9 cellular contexts compared by ENCODE assay signal in genomic region chrX:119755981-119756533, GRCh38. TPM values are rescaled to one million over a fixed set of nuclear protein-coding genes. Genes with fewer than 3 reads are reported as not detected.
A peak's percentile ranks its signal among the peaks of the same experiment; 100 is the strongest.
DNase-seq lines count a peak whose midpoint lies in the region; ATAC-seq and TF ChIP-seq lines count a peak whose summit lies in the region.
"Had no signal": no experiment of that assay in that cellular context is flagged by ENCODE, and none has a peak within 500 bp of the region (broad histone marks: within the 10 kb centered on the region; RNA-seq: fewer than 3 reads in every experiment).

No MANE protein-coding gene starts in this region.

- TF ChIP-seq CTCF in WERI-Rb-1 (IDR thresholded peaks at IDR 0.05; ENCODE audit: low read depth, low read length) (no peak), endothelial cell (IDR thresholded peaks at IDR 0.05; ENCODE audit: unreplicated experiment) (no peak)

- no peak overlapping the region for H3K4me3 ChIP-seq in WERI-Rb-1 (ENCODE audit: low read depth, low read length)

- H3K36me3 ChIP-seq in WERI-Rb-1 = no peaks in the 10 kb centered on the region

- H3K4me3 Mint-ChIP-seq in endothelial cell (ENCODE audit: unreplicated experiment) = no peak overlapping the region

- peaks cover 20% of the 10 kb centered on the region for H3K27me3 ChIP-seq in WERI-Rb-1 (ENCODE audit: insufficient read depth, low read depth, severe bottlenecking)

- no peaks in the 10 kb centered on the region for H3K9me3 ChIP-seq in WERI-Rb-1 (ENCODE audit: severe bottlenecking)

- H3K4me1 Mint-ChIP-seq in endothelial cell (ENCODE audit: unreplicated experiment) = peaks cover 6% of the 10 kb centered on the region

- H3K36me3 Mint-ChIP-seq in endothelial cell (ENCODE audit: low read depth, unreplicated experiment) = no peaks in the 10 kb centered on the region

- H3K27me3 Mint-ChIP-seq in endothelial cell (ENCODE audit: unreplicated experiment) = peaks cover 1% of the 10 kb centered on the region

- H3K27ac ChIP-seq in WERI-Rb-1 = no peak overlapping the region

- no peaks in the 10 kb centered on the region for H3K9me3 Mint-ChIP-seq in endothelial cell (ENCODE audit: unreplicated experiment)

- peak; percentile 67 for ATAC-seq in GM18498 (IDR thresholded peaks at IDR 0.05; ENCODE audit: unreplicated experiment)
- peak; percentile 64 for ATAC-seq in HG02623 (IDR thresholded peaks at IDR 0.05; ENCODE audit: unreplicated experiment)

- H3K27ac Mint-ChIP-seq in endothelial cell (ENCODE audit: unreplicated experiment) = no peak overlapping the region

- DNase-seq in NOMO-1 treated with DMSO at 0.1 percent for 48 hours (lab: John Stamatoyannopoulos, UW; ENCODE audit: unreplicated experiment) (peak; percentile 76), globus pallidus (ENCODE audit: low spot score) (no peak), WERI-Rb-1 (no peak), endothelial cell (ENCODE audit: low spot score) (no peak)
- peak; percentile 43 for DNase-seq in activated naive CD4-positive, alpha-beta T cell treated with anti-CD3 and anti-CD28 coated beads, Interleukin-2, amount 50 U/mL, for 16 hours
- peak; percentile 53 for DNase-seq in stimulated activated CD4-positive, alpha-beta T cell treated with anti-CD3 and anti-CD28 coated beads, Interleukin-1b, Interleukin-23, amount 100 ng/mL, for 48 hours

RNA-seq across cellular contexts. Expression of gene SOWAHD, which starts 2.3 kb away (rescaled TPM):
- total RNA-seq in endothelial cell (ENCODE audit: unreplicated experiment) = not detected
- total RNA-seq: epithelial cell of proximal tubule had no signal

RNA-seq across cellular contexts. Expression of gene RPL39, which starts 35.4 kb away (rescaled TPM):
- total RNA-seq in endothelial cell (ENCODE audit: unreplicated experiment) = 1,381 TPM

Comparison
In these comparisons a context has a peak if more than half of its experiments do, and no peak if none do; other contexts are left out.
1. DNase-seq: peak in NOMO-1 treated with DMSO at 0.1 percent for 48 hours (single experiment), activated naive CD4-positive, alpha-beta T cell treated with anti-CD3 and anti-CD28 coated beads, Interleukin-2, amount 50 U/mL, for 16 hours (single experiment) and stimulated activated CD4-positive, alpha-beta T cell treated with anti-CD3 and anti-CD28 coated beads, Interleukin-1b, Interleukin-23, amount 100 ng/mL, for 48 hours (single experiment); none in globus pallidus (single experiment), WERI-Rb-1 (single experiment) and endothelial cell (single experiment).